1 cellular context compared by ENCODE assay signal in the genomic region with DNA sequence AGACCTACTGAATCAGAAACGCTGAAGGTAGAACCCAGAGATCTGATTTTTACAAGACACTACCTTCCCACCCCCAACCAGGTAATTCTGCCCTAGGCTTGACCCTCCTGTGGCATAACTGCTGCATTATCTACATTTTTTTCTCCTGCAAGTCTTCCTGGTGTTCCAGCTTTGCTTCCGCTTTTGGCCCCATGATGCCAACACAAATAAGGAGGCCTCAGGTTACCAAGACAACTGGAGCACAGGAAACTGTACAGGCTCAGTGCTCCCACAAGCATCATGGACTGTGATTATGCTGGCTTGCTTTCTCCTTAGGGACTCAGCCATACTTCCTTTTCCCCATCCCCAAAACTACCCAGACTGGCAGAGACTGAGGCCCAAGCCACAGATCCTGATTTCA.
TF ChIP-seq lines count a peak whose summit lies in the region.

No MANE protein-coding gene starts in this region.

TF ChIP-seq in SK-N-SH, 30 proteins besides CTCF, POLR2A, EP300 and RAD21 (continued from another document):
- TF ChIP-seq, protein P1, sequence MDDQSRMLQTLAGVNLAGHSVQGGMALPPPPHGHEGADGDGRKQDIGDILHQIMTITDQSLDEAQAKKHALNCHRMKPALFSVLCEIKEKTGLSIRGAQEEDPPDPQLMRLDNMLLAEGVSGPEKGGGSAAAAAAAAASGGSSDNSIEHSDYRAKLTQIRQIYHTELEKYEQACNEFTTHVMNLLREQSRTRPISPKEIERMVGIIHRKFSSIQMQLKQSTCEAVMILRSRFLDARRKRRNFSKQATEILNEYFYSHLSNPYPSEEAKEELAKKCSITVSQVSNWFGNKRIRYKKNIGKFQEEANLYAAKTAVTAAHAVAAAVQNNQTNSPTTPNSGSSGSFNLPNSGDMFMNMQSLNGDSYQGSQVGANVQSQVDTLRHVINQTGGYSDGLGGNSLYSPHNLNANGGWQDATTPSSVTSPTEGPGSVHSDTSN (IDR thresholded peaks at IDR 0.05), result no peak
- no peak for TF ChIP-seq NRF1 (IDR thresholded peaks at IDR 0.05; ENCODE audit: low read depth, low read length)
- TF ChIP-seq JUND (IDR thresholded peaks at IDR 0.05), result no peak
- TF ChIP-seq, protein P2, sequence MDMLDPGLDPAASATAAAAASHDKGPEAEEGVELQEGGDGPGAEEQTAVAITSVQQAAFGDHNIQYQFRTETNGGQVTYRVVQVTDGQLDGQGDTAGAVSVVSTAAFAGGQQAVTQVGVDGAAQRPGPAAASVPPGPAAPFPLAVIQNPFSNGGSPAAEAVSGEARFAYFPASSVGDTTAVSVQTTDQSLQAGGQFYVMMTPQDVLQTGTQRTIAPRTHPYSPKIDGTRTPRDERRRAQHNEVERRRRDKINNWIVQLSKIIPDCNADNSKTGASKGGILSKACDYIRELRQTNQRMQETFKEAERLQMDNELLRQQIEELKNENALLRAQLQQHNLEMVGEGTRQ (IDR thresholded peaks at IDR 0.05; ENCODE audit: borderline replicate concordance, low read depth, low read length), result no peak
- TF ChIP-seq EZH2phosphoT487 (IDR thresholded peaks at IDR 0.05; ENCODE audit: borderline replicate concordance, low read depth), result no peak
- TF ChIP-seq MAX (IDR thresholded peaks at IDR 0.05; ENCODE audit: low read depth), result no peak
- no peak for TF ChIP-seq MEF2A (IDR thresholded peaks at IDR 0.05; ENCODE audit: borderline replicate concordance, low read depth)
- TF ChIP-seq FOXJ3 (CRISPR knock-in tag; IDR thresholded peaks at IDR 0.05), result no peak
- no peak for TF ChIP-seq ELF1 (IDR thresholded peaks at IDR 0.05)
- TF ChIP-seq IRF3 (IDR thresholded peaks at IDR 0.05; ENCODE audit: low read depth, low read length), result no peak
- no peak for TF ChIP-seq SIN3A (IDR thresholded peaks at IDR 0.05; ENCODE audit: borderline replicate concordance, low read depth, low read length)
- TF ChIP-seq RXRA (IDR thresholded peaks at IDR 0.05; ENCODE audit: borderline replicate concordance, low read depth), result no peak
- TF ChIP-seq, protein P3, sequence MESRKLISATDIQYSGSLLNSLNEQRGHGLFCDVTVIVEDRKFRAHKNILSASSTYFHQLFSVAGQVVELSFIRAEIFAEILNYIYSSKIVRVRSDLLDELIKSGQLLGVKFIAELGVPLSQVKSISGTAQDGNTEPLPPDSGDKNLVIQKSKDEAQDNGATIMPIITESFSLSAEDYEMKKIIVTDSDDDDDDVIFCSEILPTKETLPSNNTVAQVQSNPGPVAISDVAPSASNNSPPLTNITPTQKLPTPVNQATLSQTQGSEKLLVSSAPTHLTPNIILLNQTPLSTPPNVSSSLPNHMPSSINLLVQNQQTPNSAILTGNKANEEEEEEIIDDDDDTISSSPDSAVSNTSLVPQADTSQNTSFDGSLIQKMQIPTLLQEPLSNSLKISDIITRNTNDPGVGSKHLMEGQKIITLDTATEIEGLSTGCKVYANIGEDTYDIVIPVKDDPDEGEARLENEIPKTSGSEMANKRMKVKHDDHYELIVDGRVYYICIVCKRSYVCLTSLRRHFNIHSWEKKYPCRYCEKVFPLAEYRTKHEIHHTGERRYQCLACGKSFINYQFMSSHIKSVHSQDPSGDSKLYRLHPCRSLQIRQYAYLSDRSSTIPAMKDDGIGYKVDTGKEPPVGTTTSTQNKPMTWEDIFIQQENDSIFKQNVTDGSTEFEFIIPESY (IDR thresholded peaks at IDR 0.05; ENCODE audit: borderline replicate concordance, low read depth), result no peak
